ENCODE assay signal across 14 cellular contexts in genomic region chr14:61406198-61406597, GRCh38.
DNase-seq lines count a peak whose midpoint lies in the region; ATAC-seq and TF ChIP-seq lines count a peak whose summit lies in the region.
"Had no signal": no experiment of that assay in that cellular context is flagged by ENCODE, and none has a peak within 500 bp of the region (broad histone marks: within the 10 kb centered on the region; RNA-seq: fewer than 3 reads in every experiment).

No MANE protein-coding gene starts in this region.

- H3K27me3 ChIP-seq in cardiac muscle cell (no peaks in the 10 kb centered on the region), suprapubic skin (no peaks in the 10 kb centered on the region)
- H3K27me3 ChIP-seq: right lobe of liver had no signal

- TF ChIP-seq CTCF in cardiac muscle cell (IDR thresholded peaks at IDR 0.05; ENCODE audit: low read depth, low read length) (no peak), endothelial cell (IDR thresholded peaks at IDR 0.05; ENCODE audit: unreplicated experiment) (no peak), suprapubic skin (IDR thresholded peaks at IDR 0.05) (no peak), mucosa of descending colon (IDR thresholded peaks at IDR 0.05) (no peak)

- TF ChIP-seq EP300 in suprapubic skin (IDR thresholded peaks at IDR 0.05): no peak

- ATAC-seq in Right ventricle myocardium inferior (no peak), mucosa of descending colon (no peak)
- no peak for ATAC-seq in stimulated activated naive CD8-positive, alpha-beta T cell treated with anti-CD3 and anti-CD28 coated beads, Interleukin-15, amount 100 ng/mL, for 72 hours
- ATAC-seq: right lobe of liver had no signal

- H3K4me1 ChIP-seq in cardiac muscle cell (ENCODE audit: low read depth): peaks cover 79% of the 10 kb centered on the region
- H3K4me1 ChIP-seq in suprapubic skin: no peaks in the 10 kb centered on the region
- H3K4me1 ChIP-seq in mucosa of descending colon (ENCODE audit: low read depth): no peaks in the 10 kb centered on the region
- H3K4me1 ChIP-seq: BE2C, right lobe of liver had no signal

- TF ChIP-seq POLR2A in suprapubic skin (IDR thresholded peaks at IDR 0.05): no peak

- 59% methylated on average over 4 of the region's 4 CpGs for WGBS in suprapubic skin

- DNase-seq in cardiac muscle cell (ENCODE audit: low read depth in 1 of 2, low spot score in 1 of 2): peak in 1 of 2 donors; percentile 95
- DNase-seq in Right ventricle myocardium inferior (ENCODE audit: missing footprints): no peak
- peak; percentile 50 for DNase-seq in NCI-H69 (lab: John Stamatoyannopoulos, UW)
- no peak for DNase-seq in endothelial cell (ENCODE audit: low spot score)
- no peak for DNase-seq in stimulated activated naive CD8-positive, alpha-beta T cell treated with anti-CD3 and anti-CD28 coated beads, Interleukin-15, amount 100 ng/mL, for 72 hours
- DNase-seq in suprapubic skin (ENCODE audit: low spot score in 2 of 2): no peak
- no peak for DNase-seq in stimulated activated naive CD4-positive, alpha-beta T cell (lab: John Stamatoyannopoulos, UW)
- no peak for DNase-seq in mucosa of descending colon
- DNase-seq: aorta, BE2C, GF-D8, NCI-H1694 treated with DMSO at 0.1 percent for 48 hours, right lobe of liver, substantia nigra had no signal

- no peaks in the 10 kb centered on the region for H3K9me3 Mint-ChIP-seq in endothelial cell (ENCODE audit: unreplicated experiment)
- no peaks in the 10 kb centered on the region for H3K9me3 Mint-ChIP-seq in stimulated activated naive CD8-positive, alpha-beta T cell treated with anti-CD3 and anti-CD28 coated beads, Interleukin-15, amount 100 ng/mL, for 72 hours

- peaks cover 16% of the 10 kb centered on the region for H3K4me1 Mint-ChIP-seq in endothelial cell (ENCODE audit: unreplicated experiment)
- peaks cover 76% of the 10 kb centered on the region for H3K4me1 Mint-ChIP-seq in stimulated activated naive CD8-positive, alpha-beta T cell treated with anti-CD3 and anti-CD28 coated beads, Interleukin-15, amount 100 ng/mL, for 72 hours

- intact Hi-C loops in Right ventricle myocardium inferior (cut with DNase I): no loop called here
- intact Hi-C loops in mucosa of descending colon (cut with DNase I, micrococcal nuclease): no loop called here

- no peaks in the 10 kb centered on the region for H3K36me3 Mint-ChIP-seq in endothelial cell (ENCODE audit: low read depth, unreplicated experiment)

- H3K4me3 ChIP-seq in cardiac muscle cell (no peak overlapping the region), suprapubic skin (no peak overlapping the region), mucosa of descending colon (no peak overlapping the region)
- H3K4me3 ChIP-seq: right lobe of liver had no signal

- peak overlapping the region; percentile 0 for H3K4me3 Mint-ChIP-seq in endothelial cell (ENCODE audit: unreplicated experiment)
- peak overlapping the region; percentile 61 for H3K4me3 Mint-ChIP-seq in stimulated activated naive CD8-positive, alpha-beta T cell treated with anti-CD3 and anti-CD28 coated beads, Interleukin-15, amount 100 ng/mL, for 72 hours

- H3K27me3 Mint-ChIP-seq in endothelial cell (ENCODE audit: unreplicated experiment): no peaks in the 10 kb centered on the region
- H3K27me3 Mint-ChIP-seq in stimulated activated naive CD8-positive, alpha-beta T cell treated with anti-CD3 and anti-CD28 coated beads, Interleukin-15, amount 100 ng/mL, for 72 hours: no peaks in the 10 kb centered on the region

- H3K36me3 ChIP-seq in cardiac muscle cell (no peaks in the 10 kb centered on the region), suprapubic skin (no peaks in the 10 kb centered on the region), mucosa of descending colon (ENCODE audit: low read depth) (no peaks in the 10 kb centered on the region)
- H3K36me3 ChIP-seq: BE2C, right lobe of liver had no signal

- peak overlapping the region; percentile 96 for H3K27ac ChIP-seq in cardiac muscle cell
- H3K27ac ChIP-seq in suprapubic skin: no peak overlapping the region
- H3K27ac ChIP-seq: right lobe of liver had no signal

- H3K9me3 ChIP-seq in cardiac muscle cell (ENCODE audit: low read depth) (no peaks in the 10 kb centered on the region), suprapubic skin (no peaks in the 10 kb centered on the region), mucosa of descending colon (no peaks in the 10 kb centered on the region)
- H3K9me3 ChIP-seq: BE2C, right lobe of liver had no signal

- H3K27ac Mint-ChIP-seq in endothelial cell (ENCODE audit: unreplicated experiment): no peak overlapping the region
- peak overlapping the region; percentile 72 to 97 for H3K27ac Mint-ChIP-seq in stimulated activated naive CD8-positive, alpha-beta T cell treated with anti-CD3 and anti-CD28 coated beads, Interleukin-15, amount 100 ng/mL, for 72 hours
